In genomic region chr1:168400139-168400538, GRCh38 we compare ENCODE assay signal across 32 cellular contexts.
DNase-seq lines count a peak whose midpoint lies in the region; ATAC-seq and TF ChIP-seq lines count a peak whose summit lies in the region.
"Had no signal": no experiment of that assay in that cellular context is flagged by ENCODE, and none has a peak within 500 bp of the region (broad histone marks: within the 10 kb centered on the region; RNA-seq: fewer than 3 reads in every experiment).

No MANE protein-coding gene starts in this region.

- no peak for ATAC-seq in SK-N-SH treated with all-trans-retinoic acid at 6 μM for 48 hours
- ATAC-seq in activated naive CD8-positive, alpha-beta T cell treated with anti-CD3 and anti-CD28 coated beads, Interleukin-2, amount 10 ng/mL, durations not matched to agents 7 days and 5 days (ENCODE audit: low read depth) = no peak
- ATAC-seq: CD8-positive, alpha-beta T cell; GM12878 had no signal

- no peaks in the 10 kb centered on the region for H4K20me1 ChIP-seq in SK-N-SH (ENCODE audit: insufficient read depth)

- no peaks in the 10 kb centered on the region for H3K9me2 ChIP-seq in SK-N-SH

- DNase-seq in SK-N-SH = no peak
- DNase-seq in activated naive CD8-positive, alpha-beta T cell treated with anti-CD3 and anti-CD28 coated beads, Interleukin-2, amount 10 ng/mL, durations not matched to agents 7 days and 5 days = no peak
- no peak for DNase-seq in activated naive CD8-positive, alpha-beta T cell treated with anti-CD3 and anti-CD28 coated beads for 36 hours
- peak; percentile 16 for DNase-seq in endodermal cell
- no peak for DNase-seq in stimulated activated CD4-positive, alpha-beta T cell treated with anti-CD3 and anti-CD28 coated beads, Interleukin-4, amount 100 ng/mL, for 24 hours
- DNase-seq in GM13977 (ENCODE audit: low spot score) = no peak
- DNase-seq: Caco-2; CD8-positive, alpha-beta T cell; DMS79; EL; GDM1; GOT3; HFFc6; IMR-90; NCI-H1048; NCI-H1417; NCI-H1694; NCI-H2081 treated with DMSO at 0.1 percent for 48 hours; NCI-H2171; NCI-H226; NCI-H510A; NCI-H69; Right ventricle myocardium superior; RPMI8226 had no signal

- in situ Hi-C loops in GM13977 (cut with MboI; ENCODE audit: low pct_unique_long_range_greater_than_20kb, low sequenced_read_pairs, unreplicated experiment) = no loop called here

- POLR2A ChIA-PET in SK-N-SH (lab: Yijun Ruan, JAX) = no interaction called here
- POLR2A ChIA-PET in activated naive CD8-positive, alpha-beta T cell treated with anti-CD3 and anti-CD28 coated beads, Interleukin-2, amount 10 ng/mL, durations not matched to agents 7 days and 5 days (lab: Charles Lee) = no interaction called here

- no peaks in the 10 kb centered on the region for H3K27me3 ChIP-seq in SK-N-SH (ENCODE audit: insufficient read depth)
- no peaks in the 10 kb centered on the region for H3K27me3 ChIP-seq in endodermal cell (ENCODE audit: control insufficient read depth, insufficient read depth, low read length, poor library complexity, severe bottlenecking)

- H3K27me3 Mint-ChIP-seq in activated naive CD8-positive, alpha-beta T cell treated with anti-CD3 and anti-CD28 coated beads, Interleukin-2, amount 10 ng/mL, durations not matched to agents 7 days and 5 days = peaks cover 9% of the 10 kb centered on the region
- H3K27me3 Mint-ChIP-seq in activated naive CD8-positive, alpha-beta T cell treated with anti-CD3 and anti-CD28 coated beads for 36 hours = peaks cover 3% of the 10 kb centered on the region
- no peaks in the 10 kb centered on the region for H3K27me3 Mint-ChIP-seq in endodermal cell (ENCODE audit: insufficient read depth)

- H3K4me1 ChIP-seq in SK-N-SH (ENCODE audit: control insufficient read depth in 1 of 2, insufficient read depth in 2 of 2, low read depth in 1 of 2, low read length in 1 of 2) (peaks cover 15 to 20% of the 10 kb centered on the region in 2 experiments), endodermal cell (ENCODE audit: control insufficient read depth, insufficient read depth, low read length) (peaks cover 7% of the 10 kb centered on the region)
- H3K4me1 ChIP-seq: HAP-1 had no signal

- H3K36me3 ChIP-seq in SK-N-SH (replicated peaks in 1 of 2; ENCODE audit: control insufficient read depth in 1 of 2, insufficient read depth in 2 of 2, low read length in 1 of 2) (no peaks in the 10 kb centered on the region), endodermal cell (ENCODE audit: control insufficient read depth, insufficient read depth, low read length) (no peaks in the 10 kb centered on the region)
- H3K36me3 ChIP-seq: HAP-1 had no signal

- peaks cover 3% of the 10 kb centered on the region for H3K9me3 Mint-ChIP-seq in activated naive CD8-positive, alpha-beta T cell treated with anti-CD3 and anti-CD28 coated beads, Interleukin-2, amount 10 ng/mL, durations not matched to agents 7 days and 5 days
- no peaks in the 10 kb centered on the region for H3K9me3 Mint-ChIP-seq in activated naive CD8-positive, alpha-beta T cell treated with anti-CD3 and anti-CD28 coated beads for 36 hours
- H3K9me3 Mint-ChIP-seq in endodermal cell = no peaks in the 10 kb centered on the region
- H3K9me3 Mint-ChIP-seq: CD8-positive, alpha-beta T cell; HFFc6 had no signal

- CTCF ChIA-PET in SK-N-SH (lab: Yijun Ruan, JAX) = interaction anchor here (0.6 to 3.4 kb wide), 2 partner anchors 58 to 773 kb away, joined by 3 to 11 read pairs; no protein-coding TSS in a partner anchor

- TF ChIP-seq RAD21 in SK-N-SH (IDR thresholded peaks at IDR 0.05; ENCODE audit: low read length) = no peak

- no peak overlapping the region for H3K4me3 Mint-ChIP-seq in activated naive CD8-positive, alpha-beta T cell treated with anti-CD3 and anti-CD28 coated beads, Interleukin-2, amount 10 ng/mL, durations not matched to agents 7 days and 5 days
- no peak overlapping the region for H3K4me3 Mint-ChIP-seq in activated naive CD8-positive, alpha-beta T cell treated with anti-CD3 and anti-CD28 coated beads for 36 hours
- H3K4me3 Mint-ChIP-seq in endodermal cell = no peak overlapping the region
- H3K4me3 Mint-ChIP-seq: B cell; CD8-positive, alpha-beta T cell; HFFc6 had no signal

- H3K4me3 ChIP-seq in SK-N-SH (ENCODE audit: low read depth in 2 of 2, low read length in 1 of 2) = no peak overlapping the region
- no peak overlapping the region for H3K4me3 ChIP-seq in endodermal cell (ENCODE audit: low read length)
- H3K4me3 ChIP-seq: GM12878, HAP-1 had no signal

- peak overlapping the region; percentile 58 for H3K27ac Mint-ChIP-seq in activated naive CD8-positive, alpha-beta T cell treated with anti-CD3 and anti-CD28 coated beads, Interleukin-2, amount 10 ng/mL, durations not matched to agents 7 days and 5 days
- H3K27ac Mint-ChIP-seq in activated naive CD8-positive, alpha-beta T cell treated with anti-CD3 and anti-CD28 coated beads for 36 hours = no peak overlapping the region
- no peak overlapping the region for H3K27ac Mint-ChIP-seq in endodermal cell
- H3K27ac Mint-ChIP-seq: B cell; CD8-positive, alpha-beta T cell; HFFc6 had no signal

- peaks cover 5% of the 10 kb centered on the region for H3K4me1 Mint-ChIP-seq in activated naive CD8-positive, alpha-beta T cell treated with anti-CD3 and anti-CD28 coated beads, Interleukin-2, amount 10 ng/mL, durations not matched to agents 7 days and 5 days
- H3K4me1 Mint-ChIP-seq in activated naive CD8-positive, alpha-beta T cell treated with anti-CD3 and anti-CD28 coated beads for 36 hours = peaks cover 10% of the 10 kb centered on the region
- peaks cover 17% of the 10 kb centered on the region for H3K4me1 Mint-ChIP-seq in endodermal cell
- H3K4me1 Mint-ChIP-seq: B cell had no signal

- H3K9ac ChIP-seq in SK-N-SH (no peak overlapping the region), endodermal cell (ENCODE audit: extremely low read depth, low read length, poor library complexity, severe bottlenecking) (no peak overlapping the region)
- H3K9ac ChIP-seq: KMS-11 had no signal

- TF ChIP-seq EP300 in SK-N-SH (IDR thresholded peaks at IDR 0.05; ENCODE audit: borderline replicate concordance in 1 of 2, low read depth in 1 of 2, low read length in 1 of 2) = no peak

- peaks cover 2% of the 10 kb centered on the region for H3K36me3 Mint-ChIP-seq in activated naive CD8-positive, alpha-beta T cell treated with anti-CD3 and anti-CD28 coated beads, Interleukin-2, amount 10 ng/mL, durations not matched to agents 7 days and 5 days
- H3K36me3 Mint-ChIP-seq in activated naive CD8-positive, alpha-beta T cell treated with anti-CD3 and anti-CD28 coated beads for 36 hours = no peaks in the 10 kb centered on the region
- H3K36me3 Mint-ChIP-seq in endodermal cell (ENCODE audit: low read depth) = no peaks in the 10 kb centered on the region
- H3K36me3 Mint-ChIP-seq: CD8-positive, alpha-beta T cell had no signal

- H3K9me3 ChIP-seq in SK-N-SH (no peaks in the 10 kb centered on the region), endodermal cell (ENCODE audit: control insufficient read depth, low read length) (no peaks in the 10 kb centered on the region)
- H3K9me3 ChIP-seq: Caco-2, HAP-1 had no signal

- WGBS in SK-N-SH (ENCODE audit: low lambda C conversion rate) = 100% methylated on average over 1 of the region's 1 CpG
- WGBS in endodermal cell (ENCODE audit: insufficient coverage in 1 of 2, insufficient read length in 1 of 2), 2 experiments = 92 to 100% methylated on average over 1 of the region's 1 CpG

- H2AFZ ChIP-seq in SK-N-SH (ENCODE audit: low read depth) = no peak overlapping the region

- peaks cover 14% of the 10 kb centered on the region for H3F3A ChIP-seq in SK-N-SH (replicated peaks; ENCODE audit: insufficient read depth)

- H3K27ac ChIP-seq in SK-N-SH (ENCODE audit: low read depth in 2 of 2, low read length in 1 of 2) (no peak overlapping the region), endodermal cell (ENCODE audit: low read depth, low read length) (no peak overlapping the region), temporal lobe (ENCODE audit: low read depth, low read length) (peak overlapping the region; percentile 88)
- H3K27ac ChIP-seq: 22Rv1, C4-2B, KMS-11 had no signal

- TF ChIP-seq CTCF in SK-N-SH (IDR thresholded peaks at IDR 0.05) (no peak), endodermal cell (conservative IDR thresholded peaks at IDR 0.05) (no peak), GM13977 (IDR thresholded peaks at IDR 0.05; ENCODE audit: extremely low read depth, insufficient read depth, missing control alignments) (no peak)

- H3K4me2 ChIP-seq in SK-N-SH = peak overlapping the region; percentile 75; the same call in 1 of the 2 replicates
- H3K4me2 ChIP-seq: KMS-11 had no signal

- no peaks in the 10 kb centered on the region for H3K79me2 ChIP-seq in SK-N-SH (ENCODE audit: insufficient read depth)

TF ChIP-seq in SK-N-SH, 30 proteins besides CTCF, POLR2A, EP300 and RAD21 (continues in another document):
- no peak for TF ChIP-seq SMC3 (IDR thresholded peaks at IDR 0.05; ENCODE audit: low read depth, low read length)
- no peak for TF ChIP-seq USF1 (IDR thresholded peaks at IDR 0.05; ENCODE audit: borderline replicate concordance, low read depth)

TF ChIP-seq in SK-N-SH treated with all-trans-retinoic acid at 6 μM for 48 hours, 23 proteins besides CTCF, POLR2A, EP300 and RAD21:
- TF ChIP-seq ZFP30 (CRISPR knock-in tag; IDR thresholded peaks at IDR 0.05) = no peak
- no peak for TF ChIP-seq TCF4 (CRISPR knock-in tag; IDR thresholded peaks at IDR 0.05; ENCODE audit: borderline replicate concordance)
- TF ChIP-seq ZNF565 (CRISPR knock-in tag; conservative IDR thresholded peaks at IDR 0.05; ENCODE audit: low read depth) = no peak
- no peak for TF ChIP-seq TOX (CRISPR knock-in tag; IDR thresholded peaks at IDR 0.05; ENCODE audit: borderline replicate concordance)
- TF ChIP-seq ZFP3 (CRISPR knock-in tag; IDR thresholded peaks at IDR 0.05) = no peak
TF ChIP-seq in SK-N-SH treated with all-trans-retinoic acid at 6 μM for 48 hours: peak in this region for 0.
